In the genomic region with DNA sequence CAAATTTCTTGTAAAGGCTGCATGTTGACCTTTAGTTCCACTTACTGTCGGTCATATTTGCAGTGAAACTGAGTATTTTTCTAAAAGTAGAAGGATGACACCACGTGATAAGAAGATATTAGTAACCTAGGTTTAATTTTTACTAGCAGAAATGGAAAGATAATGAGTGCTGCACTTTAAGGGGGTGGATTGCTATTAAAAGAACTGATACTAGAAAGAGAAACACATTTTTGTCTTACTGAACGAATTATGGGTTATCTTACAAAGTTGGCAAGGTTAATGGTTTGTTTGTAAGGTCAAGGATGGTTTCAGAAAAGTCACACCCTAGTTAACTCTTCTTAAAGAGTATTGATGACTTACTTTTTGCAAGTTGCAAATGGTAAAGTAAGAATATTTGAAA, we compare ENCODE assay signal across 1 cellular context.
TF ChIP-seq lines count a peak whose summit lies in the region.

No MANE protein-coding gene starts in this region.

TF ChIP-seq in HepG2, 621 proteins besides CTCF, POLR2A, EP300 and RAD21 (continued from another document):
- TF ChIP-seq TBP (CRISPR knock-in tag; IDR thresholded peaks at IDR 0.05) = no peak
- no peak for TF ChIP-seq ZNF33A (CRISPR knock-in tag; IDR thresholded peaks at IDR 0.05; ENCODE audit: borderline replicate concordance)
- no peak for TF ChIP-seq MYNN (CRISPR knock-in tag; IDR thresholded peaks at IDR 0.05; ENCODE audit: low read depth)
- no peak for TF ChIP-seq ZBTB34 (CRISPR knock-in tag; IDR thresholded peaks at IDR 0.05)
- no peak for TF ChIP-seq FOXM1 (CRISPR knock-in tag; IDR thresholded peaks at IDR 0.05)
- TF ChIP-seq MEIS1 (CRISPR knock-in tag; IDR thresholded peaks at IDR 0.05; ENCODE audit: borderline replicate concordance) = no peak
- TF ChIP-seq ZSCAN30 (CRISPR knock-in tag; IDR thresholded peaks at IDR 0.05) = no peak
- no peak for TF ChIP-seq EHMT2 (IDR thresholded peaks at IDR 0.05; ENCODE audit: borderline replicate concordance, low read depth, low read length)
- no peak for TF ChIP-seq SP1 (IDR thresholded peaks at IDR 0.05)
- no peak for TF ChIP-seq SP1 (CRISPR knock-in tag; IDR thresholded peaks at IDR 0.05)
- no peak for TF ChIP-seq MXD4 (CRISPR knock-in tag; IDR thresholded peaks at IDR 0.05)
- TF ChIP-seq, protein P1, sequence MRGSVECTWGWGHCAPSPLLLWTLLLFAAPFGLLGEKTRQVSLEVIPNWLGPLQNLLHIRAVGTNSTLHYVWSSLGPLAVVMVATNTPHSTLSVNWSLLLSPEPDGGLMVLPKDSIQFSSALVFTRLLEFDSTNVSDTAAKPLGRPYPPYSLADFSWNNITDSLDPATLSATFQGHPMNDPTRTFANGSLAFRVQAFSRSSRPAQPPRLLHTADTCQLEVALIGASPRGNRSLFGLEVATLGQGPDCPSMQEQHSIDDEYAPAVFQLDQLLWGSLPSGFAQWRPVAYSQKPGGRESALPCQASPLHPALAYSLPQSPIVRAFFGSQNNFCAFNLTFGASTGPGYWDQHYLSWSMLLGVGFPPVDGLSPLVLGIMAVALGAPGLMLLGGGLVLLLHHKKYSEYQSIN (CRISPR knock-in tag; IDR thresholded peaks at IDR 0.05; ENCODE audit: borderline replicate concordance) = no peak
- no peak for TF ChIP-seq ZNF543 (CRISPR knock-in tag; IDR thresholded peaks at IDR 0.05)
- TF ChIP-seq SOX13 (IDR thresholded peaks at IDR 0.05) = no peak
- TF ChIP-seq SOX13 (CRISPR knock-in tag; conservative IDR thresholded peaks at IDR 0.05 in 1 of 2, IDR thresholded peaks at IDR 0.05 in 1 of 2) = no peak
- TF ChIP-seq HOXA5 (CRISPR knock-in tag; IDR thresholded peaks at IDR 0.05) = no peak
- TF ChIP-seq CREBL2 (CRISPR knock-in tag; IDR thresholded peaks at IDR 0.05; ENCODE audit: borderline replicate concordance) = no peak
TF ChIP-seq in HepG2: peak in this region for 0.
